8 cellular contexts compared by ENCODE assay signal in genomic region chr6:27188206-27188884, GRCh38. TPM values are rescaled to one million over a fixed set of nuclear protein-coding genes. Genes with fewer than 3 reads are reported as not detected.
DNase-seq lines count a peak whose midpoint lies in the region; ATAC-seq and TF ChIP-seq lines count a peak whose summit lies in the region.

No MANE protein-coding gene starts in this region.

- H3K36me3 Mint-ChIP-seq in activated naive CD4-positive, alpha-beta T cell treated with anti-CD3 and anti-CD28 coated beads, Interleukin-2, amount 50 U/mL, for 72 hours, result peaks cover 0 to 5% of the 10 kb centered on the region in 2 donors

- no peaks in the 10 kb centered on the region for H3K9me3 Mint-ChIP-seq in activated naive CD4-positive, alpha-beta T cell treated with anti-CD3 and anti-CD28 coated beads, Interleukin-2, amount 50 U/mL, for 72 hours

- H3K4me2 ChIP-seq in parathyroid adenoma (ENCODE audit: low read length), result peak overlapping the region; percentile 94

- no peaks in the 10 kb centered on the region for H3K79me2 ChIP-seq in parathyroid adenoma

- H3K9ac ChIP-seq in parathyroid adenoma, result no peak overlapping the region

- intact Hi-C loops in Panc1 (cut with micrococcal nuclease; ENCODE audit: unreplicated experiment), result loop anchor here (2.0 to 10.0 kb wide), 2 partner anchors 330 to 416 kb away; no protein-coding TSS in a partner anchor
- intact Hi-C loops in head of caudate nucleus (cut with DNase I), result loop anchor here (10.0 kb wide), 1 partner anchor 496 kb away; no protein-coding TSS in a partner anchor

- H2AFZ ChIP-seq in parathyroid adenoma, result peak overlapping the region; percentile 91

- H3K4me1 ChIP-seq in Panc1 (ENCODE audit: control insufficient read depth, insufficient read depth, low read length) (peaks cover 3% of the 10 kb centered on the region; the same call in 1 of the 2 replicates), parathyroid adenoma (peaks cover 3% of the 10 kb centered on the region)

- TF ChIP-seq CTCF in Panc1 (IDR thresholded peaks at IDR 0.05) (no peak), parathyroid adenoma (IDR thresholded peaks at IDR 0.05) (no peak)

- H3K27ac ChIP-seq in Panc1 (ENCODE audit: low read length) (peak overlapping the region; percentile 87), parathyroid adenoma (peak overlapping the region; percentile 73)

- ATAC-seq in GM19372 (IDR thresholded peaks at IDR 0.05; ENCODE audit: low read depth, unreplicated experiment) (peak; percentile 84), HG03432 (IDR thresholded peaks at IDR 0.05; ENCODE audit: unreplicated experiment) (peak; percentile 85), Panc1 (peak; percentile 96)
- ATAC-seq in activated naive CD4-positive, alpha-beta T cell treated with anti-CD3 and anti-CD28 coated beads, Interleukin-2, amount 50 U/mL, for 72 hours, result peak; percentile 87 to 97

- DNase-seq in COLO829 (ENCODE audit: low spot score) (peak; percentile 70), Panc1 (ENCODE audit: low read depth, low spot score) (no peak), head of caudate nucleus (peak in 24 of 42 donors; percentile 7 to 58 (median 22)), NCI-H2029 treated with DMSO at 0.1 percent for 48 hours (lab: John Stamatoyannopoulos, UW) (no peak)
- peak; percentile 51 to 64 for DNase-seq in activated naive CD4-positive, alpha-beta T cell treated with anti-CD3 and anti-CD28 coated beads, Interleukin-2, amount 50 U/mL, for 72 hours (ENCODE audit: low spot score in 2 of 2)

- no TSS peak for BruUV-seq in Panc1 (replicated peaks; lab: Mats Ljungman, UMichigan)

- H3K9me3 ChIP-seq in Panc1 (ENCODE audit: control insufficient read depth, insufficient read depth, low read depth, low read length) (no peaks in the 10 kb centered on the region), parathyroid adenoma (ENCODE audit: control insufficient read depth, low read length) (no peaks in the 10 kb centered on the region)

- H3K27me3 ChIP-seq in Panc1 (ENCODE audit: control insufficient read depth, insufficient read depth, low read length), result no peaks in the 10 kb centered on the region
- H3K27me3 ChIP-seq in parathyroid adenoma (ENCODE audit: control insufficient read depth, insufficient read depth, low read length), result no peaks in the 10 kb centered on the region

- H3K36me3 ChIP-seq in Panc1 (ENCODE audit: control insufficient read depth, insufficient read depth, low read length) (no peaks in the 10 kb centered on the region), parathyroid adenoma (ENCODE audit: control insufficient read depth, insufficient read depth, low read length) (no peaks in the 10 kb centered on the region)

- CTCF ChIA-PET in Panc1 (lab: Charles Lee), result interaction anchor here (0.8 to 1.6 kb wide), 2 partner anchors 109 to 124 kb away, joined by 3 to 4 read pairs; partner anchors contain the start of gene POM121L2

- in situ Hi-C loops in Panc1 (cut with HindIII; ENCODE audit: low pct_unique_long_range_greater_than_20kb, low sequenced_read_pairs), result no loop called here

- POLR2A ChIA-PET in Panc1 (lab: Charles Lee), result interaction anchor here (0.6 kb wide), 2 partner anchors 54 to 487 kb away, joined by 3 to 6 read pairs; no protein-coding TSS in a partner anchor

- H3K4me3 ChIP-seq in Panc1 (ENCODE audit: low read depth in 2 of 2, low read length in 2 of 2) (peak overlapping the region; percentile 81 to 91), parathyroid adenoma (ENCODE audit: low read depth, low read length) (peak overlapping the region; percentile 82)

- H3K27ac Mint-ChIP-seq in activated naive CD4-positive, alpha-beta T cell treated with anti-CD3 and anti-CD28 coated beads, Interleukin-2, amount 50 U/mL, for 72 hours, result peak overlapping the region in 1 of 2 donors; percentile 86

RNA-seq across cellular contexts. Expression of gene PRSS16, which starts 59.2 kb away (rescaled TPM):
- total RNA-seq in Panc1 (2021; ENCODE audit: unreplicated experiment), result 4.7 TPM
- 4.7 TPM for polyA plus RNA-seq in Panc1 (2012; ENCODE audit: insufficient read length)
- 1 to 10 TPM; 1.3 to 2.5 TPM for total RNA-seq in activated naive CD4-positive, alpha-beta T cell treated with anti-CD3 and anti-CD28 coated beads, Interleukin-2, amount 50 U/mL, for 72 hours

Comparison
In these comparisons a context has a peak if more than half of its experiments do, and no peak if none do; other contexts are left out.
1. DNase-seq: peak in COLO829 (single experiment), activated naive CD4-positive, alpha-beta T cell treated with anti-CD3 and anti-CD28 coated beads, Interleukin-2, amount 50 U/mL, for 72 hours (2 of 2) and head of caudate nucleus (24 of 42); none in Panc1 (single experiment) and NCI-H2029 treated with DMSO at 0.1 percent for 48 hours (single experiment).
2. Peak in every context shown above with its lines, with median percentiles within 50 percentile points of each other: ATAC-seq.